In the genomic region with DNA sequence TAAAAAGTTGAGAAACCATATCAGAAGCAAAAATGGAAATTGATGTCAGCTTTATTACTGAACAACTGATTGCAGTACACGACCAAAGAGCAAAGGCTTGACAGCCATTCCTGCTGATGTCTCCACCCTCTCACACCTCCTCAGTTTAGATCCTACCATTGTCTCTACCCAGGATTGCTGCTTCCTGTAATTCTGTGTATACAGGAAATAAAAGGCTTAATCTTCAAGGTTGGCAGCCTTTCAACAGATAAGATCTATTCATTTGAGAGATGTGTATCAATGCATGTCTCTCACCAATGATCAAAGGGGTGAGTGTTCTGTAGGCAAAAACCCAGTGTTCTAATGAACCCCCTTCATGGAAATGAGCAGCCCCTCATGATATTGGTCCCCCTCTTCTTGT, we compare ENCODE assay signal across 20 cellular contexts. TPM values are rescaled to one million over a fixed set of nuclear protein-coding genes. Genes with fewer than 3 reads are reported as not detected.
"Had no signal": no experiment of that assay in that cellular context is flagged by ENCODE, and none has a peak within 500 bp of the region (broad histone marks: within the 10 kb centered on the region; RNA-seq: fewer than 3 reads in every experiment).

No MANE protein-coding gene starts in this region.

- H3K36me3 ChIP-seq: cardiac muscle cell, lower lobe of right lung, stomach, vagina had no signal

- H3K4me3 ChIP-seq: body of pancreas, cardiac muscle cell, lower lobe of right lung, stomach, vagina had no signal

- H3K9me3 ChIP-seq: body of pancreas, lower lobe of right lung, stomach, vagina had no signal

- DNase-seq: activated CD4-positive, alpha-beta T cell treated with anti-CD3 and anti-CD28 coated beads, Interleukin-2, amount 10 ng/mL, durations not matched to agents 7 days and 5 days; activated CD8-positive, alpha-beta T cell treated with anti-CD3 and anti-CD28 coated beads for 36 hours; activated gamma-delta T cell treated with Interleukin-2 at 50 U/mL for 16 hours; anterior cingulate cortex; body of pancreas; effector CD4-positive, alpha-beta T cell; foreskin keratinocyte; kidney; lower lobe of right lung; naive thymus-derived CD4-positive, alpha-beta T cell; occipital lobe; small intestine; stimulated activated CD4-positive, alpha-beta T cell treated with anti-CD3 and anti-CD28 coated beads, Interleukin-2, amount 100 ng/mL, for 24 hours; stomach; trophoblast cell had no signal

- H3K4me1 ChIP-seq: body of pancreas, foreskin keratinocyte, lower lobe of right lung, stomach, vagina had no signal

- H3K27ac ChIP-seq: body of pancreas, cardiac muscle cell, foreskin keratinocyte, lower lobe of right lung, stomach, vagina had no signal

- H3K27me3 ChIP-seq: body of pancreas, cardiac muscle cell, foreskin keratinocyte, stomach, vagina had no signal

RNA-seq across cellular contexts. Expression of gene SLCO1C1, which starts 27.0 kb away (rescaled TPM):
- total RNA-seq: activated CD4-positive, alpha-beta T cell treated with anti-CD3 and anti-CD28 coated beads, Interleukin-2, amount 10 ng/mL, durations not matched to agents 7 days and 5 days; activated CD8-positive, alpha-beta T cell treated with anti-CD3 and anti-CD28 coated beads for 36 hours; activated T-helper 1 cell treated with anti-CD3 and anti-CD28 coated beads, Interleukin-12 subunit alpha, Interleukin-12 subunit beta, Interleukin-2, Interleukin-4 antibody, amounts not matched to agents 30 ng/mL and 10 ng/mL and 1 ng/mL, durations not matched to agents 14 hours and 24 hours and 36 hours; cardiac muscle cell; foreskin keratinocyte; glomerular endothelial cell; left lobe of liver; naive thymus-derived CD4-positive, alpha-beta T cell; vagina had no signal
